In the genomic region with DNA sequence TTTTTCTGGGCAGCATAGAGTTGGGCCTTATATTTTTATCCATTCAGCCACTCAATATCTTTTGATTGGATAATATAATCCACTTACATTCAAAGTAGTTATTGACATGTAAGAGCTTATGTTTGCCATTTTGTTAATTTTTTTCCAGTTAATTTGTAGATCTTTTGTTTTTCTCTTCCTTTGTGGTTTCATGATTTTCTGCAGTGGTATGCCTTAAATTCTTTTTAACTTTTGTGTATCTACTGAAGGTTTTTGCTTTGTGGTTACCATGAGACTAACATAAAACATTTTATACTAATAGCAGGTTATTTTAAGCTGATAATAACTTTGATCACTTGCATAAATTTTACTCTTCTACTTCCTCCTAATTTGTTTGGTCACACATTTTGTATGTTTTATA, we compare ENCODE assay signal across 26 cellular contexts.
"Had no signal": no experiment of that assay in that cellular context is flagged by ENCODE, and none has a peak within 500 bp of the region (broad histone marks: within the 10 kb centered on the region; RNA-seq: fewer than 3 reads in every experiment).

No MANE protein-coding gene starts in this region.

- H3K4me1 ChIP-seq: left ventricle myocardium inferior, neural progenitor cell, parathyroid adenoma, psoas muscle, right atrium auricular region, right lobe of liver, tibial nerve, uterus had no signal

- H3K4me3 Mint-ChIP-seq: mesothelial cell of epicardium; naive B cell; natural killer cell; nephron progenitor cell; neural progenitor cell; stimulated activated effector memory CD8-positive, alpha-beta T cell treated with anti-CD3 and anti-CD28 coated beads, Interleukin-12 subunit alpha, Interleukin-12 subunit beta, amount 100 ng/mL, for 72 hours; stimulated activated naive CD8-positive, alpha-beta T cell treated with anti-CD3 and anti-CD28 coated beads, Interleukin-15, amount 100 ng/mL, for 72 hours; type B pancreatic cell had no signal

- H3K36me3 Mint-ChIP-seq: neural progenitor cell; stimulated activated effector memory CD8-positive, alpha-beta T cell treated with anti-CD3 and anti-CD28 coated beads, Interleukin-12 subunit alpha, Interleukin-12 subunit beta, amount 100 ng/mL, for 72 hours had no signal

- H3K36me3 ChIP-seq: left ventricle myocardium inferior, neural progenitor cell, neutrophil, right atrium auricular region, right lobe of liver, tibial nerve, uterus had no signal

- H3K4me3 ChIP-seq: left ventricle myocardium inferior, lung, neural progenitor cell, psoas muscle, right atrium auricular region, right lobe of liver, skin epidermis, tibial nerve, uterus had no signal

- H3K27ac ChIP-seq: left ventricle myocardium inferior, neural progenitor cell, neutrophil, parathyroid adenoma, psoas muscle, right atrium auricular region, right lobe of liver, skin epidermis, tibial nerve, uterus had no signal

- H3K27me3 Mint-ChIP-seq: naive B cell; stimulated activated naive CD8-positive, alpha-beta T cell treated with anti-CD3 and anti-CD28 coated beads, Interleukin-15, amount 100 ng/mL, for 72 hours; type B pancreatic cell had no signal

- H3K9me3 ChIP-seq: neutrophil, psoas muscle, right lobe of liver had no signal

- DNase-seq: hippocampal formation; kidney glomerular epithelial cell; left colon; left ventricle myocardium inferior; mesendoderm; naive B cell; natural killer cell; nephron progenitor cell; occipital lobe; psoas muscle; right lobe of liver; stimulated activated CD4-positive, alpha-beta T cell treated with anti-CD3 and anti-CD28 coated beads, Interleukin-4, amount 100 ng/mL, for 24 hours; stimulated activated naive CD4-positive, alpha-beta T cell; stimulated activated naive CD8-positive, alpha-beta T cell treated with anti-CD3 and anti-CD28 coated beads, Interleukin-15, amount 100 ng/mL, for 72 hours; substantia nigra; uterus had no signal

- H3K4me1 Mint-ChIP-seq: natural killer cell; nephron progenitor cell; neural progenitor cell; stimulated activated effector memory CD8-positive, alpha-beta T cell treated with anti-CD3 and anti-CD28 coated beads, Interleukin-12 subunit alpha, Interleukin-12 subunit beta, amount 100 ng/mL, for 72 hours; stimulated activated naive CD8-positive, alpha-beta T cell treated with anti-CD3 and anti-CD28 coated beads, Interleukin-15, amount 100 ng/mL, for 72 hours had no signal

- H3K27me3 ChIP-seq: neural progenitor cell, neutrophil, right atrium auricular region, right lobe of liver, tibial nerve, uterus had no signal

- ATAC-seq: left colon; natural killer cell; psoas muscle; right lobe of liver; stimulated activated effector memory CD8-positive, alpha-beta T cell treated with anti-CD3 and anti-CD28 coated beads, Interleukin-12 subunit alpha, Interleukin-12 subunit beta, amount 100 ng/mL, for 72 hours; stimulated activated naive CD8-positive, alpha-beta T cell treated with anti-CD3 and anti-CD28 coated beads, Interleukin-15, amount 100 ng/mL, for 72 hours had no signal

- H3K27ac Mint-ChIP-seq: mesothelial cell of epicardium; naive B cell; natural killer cell; nephron progenitor cell; neural progenitor cell; stimulated activated effector memory CD8-positive, alpha-beta T cell treated with anti-CD3 and anti-CD28 coated beads, Interleukin-12 subunit alpha, Interleukin-12 subunit beta, amount 100 ng/mL, for 72 hours; stimulated activated naive CD8-positive, alpha-beta T cell treated with anti-CD3 and anti-CD28 coated beads, Interleukin-15, amount 100 ng/mL, for 72 hours; type B pancreatic cell had no signal
